ENCODE assay signal across 9 cellular contexts in the genomic region with DNA sequence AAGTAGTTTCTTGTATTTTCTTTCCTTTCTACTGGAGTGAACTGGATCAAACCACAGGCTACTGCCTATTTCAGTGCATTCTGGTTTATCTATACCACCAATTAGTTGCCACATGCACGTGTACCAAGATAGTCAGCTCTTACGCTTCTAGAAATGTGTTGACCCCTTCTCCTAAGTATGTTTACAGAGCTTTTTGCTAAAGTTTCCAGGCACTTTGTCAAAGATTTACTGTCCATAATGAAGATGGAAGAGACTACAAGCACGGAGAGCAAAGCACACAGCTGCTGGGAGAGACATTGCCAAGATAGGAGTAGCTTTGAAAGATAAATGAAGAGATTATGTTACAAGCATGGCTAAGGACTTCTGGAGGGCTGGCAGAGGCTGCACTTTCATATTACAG. TPM values are rescaled to one million over a fixed set of nuclear protein-coding genes. Genes with fewer than 3 reads are reported as not detected.
DNase-seq lines count a peak whose midpoint lies in the region; ATAC-seq and TF ChIP-seq lines count a peak whose summit lies in the region.
"Had no signal": no experiment of that assay in that cellular context is flagged by ENCODE, and none has a peak within 500 bp of the region (broad histone marks: within the 10 kb centered on the region; RNA-seq: fewer than 3 reads in every experiment).

No MANE protein-coding gene starts in this region.

- H3K9ac ChIP-seq in mammary epithelial cell (ENCODE audit: insufficient read depth, low read length): no peak overlapping the region
- peak overlapping the region; percentile 13 for H3K9ac ChIP-seq in adipocyte (ENCODE audit: low read length)
- H3K9ac ChIP-seq in mesenchymal stem cell (ENCODE audit: low read length): peak overlapping the region; percentile 85

- POLR2A ChIA-PET in MCF 10A (lab: Yijun Ruan, JAX): interaction anchor here (1.0 to 1.4 kb wide), 2 partner anchors 9 to 13 kb away, joined by 3 to 5 read pairs; no protein-coding TSS in a partner anchor

- no peak overlapping the region for H2BK12ac ChIP-seq in mesenchymal stem cell (ENCODE audit: low read length in 2 of 2)

- H3K4me3 ChIP-seq in mammary epithelial cell (replicated peaks in 1 of 3; ENCODE audit: insufficient read depth in 1 of 3, low read depth in 2 of 3, low read length in 3 of 3): no peak overlapping the region
- H3K4me3 ChIP-seq in breast epithelium: no peak overlapping the region
- peak overlapping the region; percentile 69 for H3K4me3 ChIP-seq in adipocyte (ENCODE audit: low read length)
- H3K4me3 ChIP-seq in mesenchymal stem cell (ENCODE audit: insufficient read depth in 1 of 2, low read depth in 1 of 2, low read length in 2 of 2): peak overlapping the region in 1 of 2 experiments; percentile 56
- H3K4me3 ChIP-seq in upper lobe of right lung: peak overlapping the region; percentile 19

- H4K20me1 ChIP-seq in mammary epithelial cell (ENCODE audit: insufficient read depth, low read length): no peaks in the 10 kb centered on the region

- DNase-seq in mammary epithelial cell (no peak), breast epithelium (ENCODE audit: low spot score in 2 of 2) (no peak), adipocyte (ENCODE audit: low read depth) (no peak), mesenchymal stem cell (peak; percentile 44), upper lobe of right lung (no peak), nucleus accumbens (lab: John Stamatoyannopoulos, UW) (no peak), MCF 10A (ENCODE audit: unreplicated experiment) (no peak), UCSD-AML1 (lab: John Stamatoyannopoulos, UW; ENCODE audit: unreplicated experiment) (no peak)
- DNase-seq: NCI-H1417 treated with DMSO at 0.1 percent for 48 hours had no signal

- H3K4me3 Mint-ChIP-seq in MCF 10A (ENCODE audit: unreplicated experiment): no peak overlapping the region

- H3K4me1 Mint-ChIP-seq in MCF 10A (ENCODE audit: insufficient read depth, unreplicated experiment): peaks cover 6% of the 10 kb centered on the region

- H3K79me2 ChIP-seq in mammary epithelial cell (ENCODE audit: insufficient read depth, low read length): no peaks in the 10 kb centered on the region

- H3K9me3 Mint-ChIP-seq in MCF 10A (ENCODE audit: unreplicated experiment): no peaks in the 10 kb centered on the region

- no peak overlapping the region for H3K27ac ChIP-seq in mammary epithelial cell (ENCODE audit: insufficient read depth, low read depth, low read length)
- H3K27ac ChIP-seq in breast epithelium: no peak overlapping the region
- no peak overlapping the region for H3K27ac ChIP-seq in mesenchymal stem cell (ENCODE audit: low read length, poor library complexity, severe bottlenecking)
- no peak overlapping the region for H3K27ac ChIP-seq in upper lobe of right lung

- TF ChIP-seq POLR2A in breast epithelium (IDR thresholded peaks at IDR 0.05): no peak

- peak overlapping the region; percentile 61 for H4K8ac ChIP-seq in mesenchymal stem cell (ENCODE audit: low read length)

- no peak overlapping the region for H2BK15ac ChIP-seq in mesenchymal stem cell (ENCODE audit: low read depth, poor library complexity, severe bottlenecking)

- no peaks in the 10 kb centered on the region for H3K36me3 Mint-ChIP-seq in MCF 10A (ENCODE audit: insufficient read depth, unreplicated experiment)

- no peak overlapping the region for H3K4me2 ChIP-seq in mammary epithelial cell (ENCODE audit: insufficient read depth, low read depth, low read length)
- H3K4me2 ChIP-seq in mesenchymal stem cell (ENCODE audit: low read length, poor library complexity, severe bottlenecking): no peak overlapping the region

- no peak overlapping the region for H2BK120ac ChIP-seq in mesenchymal stem cell (ENCODE audit: low read depth, low read length)

- BruUV-seq in mammary epithelial cell (replicated peaks; lab: Mats Ljungman, UMichigan) (no TSS peak), MCF 10A (replicated peaks; lab: Mats Ljungman, UMichigan) (no TSS peak)

- no peaks in the 10 kb centered on the region for H3K9me3 ChIP-seq in mammary epithelial cell (replicated peaks; ENCODE audit: insufficient read depth, low read length)
- no peaks in the 10 kb centered on the region for H3K9me3 ChIP-seq in breast epithelium
- H3K9me3 ChIP-seq in adipocyte (ENCODE audit: control insufficient read depth, low read length): no peaks in the 10 kb centered on the region
- no peaks in the 10 kb centered on the region for H3K9me3 ChIP-seq in mesenchymal stem cell (ENCODE audit: control insufficient read depth, low read length)
- no peaks in the 10 kb centered on the region for H3K9me3 ChIP-seq in upper lobe of right lung

- dilution Hi-C loops in mammary epithelial cell (cut with HindIII; ENCODE audit: low sequenced_read_pairs): no loop called here

- H4K91ac ChIP-seq in mesenchymal stem cell (ENCODE audit: low read length): no peak overlapping the region

- H3K23ac ChIP-seq in mesenchymal stem cell (ENCODE audit: low read length in 2 of 2): no peak overlapping the region

- no peak overlapping the region for H3K27ac Mint-ChIP-seq in MCF 10A (ENCODE audit: low read depth, unreplicated experiment)

- no peaks in the 10 kb centered on the region for H3K27me3 ChIP-seq in mammary epithelial cell (ENCODE audit: insufficient read depth, low read length)
- H3K27me3 ChIP-seq in breast epithelium: no peaks in the 10 kb centered on the region
- H3K27me3 ChIP-seq in adipocyte (replicated peaks; ENCODE audit: control insufficient read depth, insufficient read depth, low read length): no peaks in the 10 kb centered on the region
- no peaks in the 10 kb centered on the region for H3K27me3 ChIP-seq in mesenchymal stem cell (ENCODE audit: control insufficient read depth in 1 of 2, insufficient read depth in 1 of 2, low read length in 2 of 2)
- no peaks in the 10 kb centered on the region for H3K27me3 ChIP-seq in upper lobe of right lung

- H3K4ac ChIP-seq in mesenchymal stem cell (ENCODE audit: low read depth in 1 of 2, low read length in 2 of 2): no peak overlapping the region

- CTCF ChIA-PET in mammary epithelial cell (lab: Charles Lee; ENCODE audit: low non-redundant PET): no interaction called here
- CTCF ChIA-PET in MCF 10A (lab: Yijun Ruan, JAX): interaction anchor here (2.0 kb wide), 1 partner anchor 10 kb away, joined by 10 read pairs; no protein-coding TSS in a partner anchor

- H3K18ac ChIP-seq in mesenchymal stem cell (ENCODE audit: low read depth in 1 of 2, low read length in 2 of 2): peak overlapping the region in 1 of 2 experiments; percentile 61

- no peak overlapping the region for H2AK5ac ChIP-seq in mesenchymal stem cell (ENCODE audit: low read length, severe bottlenecking)

- peak overlapping the region; percentile 50 for H2AFZ ChIP-seq in mammary epithelial cell (ENCODE audit: low read depth, low read length)
- no peak overlapping the region for H2AFZ ChIP-seq in mesenchymal stem cell (ENCODE audit: low read depth, low read length)

- no peaks in the 10 kb centered on the region for H3K4me1 ChIP-seq in mammary epithelial cell (ENCODE audit: insufficient read depth, low read length)
- H3K4me1 ChIP-seq in breast epithelium: no peaks in the 10 kb centered on the region
- peaks cover 24% of the 10 kb centered on the region for H3K4me1 ChIP-seq in adipocyte (ENCODE audit: control insufficient read depth, insufficient read depth, low read length)
- H3K4me1 ChIP-seq in mesenchymal stem cell (ENCODE audit: control insufficient read depth, insufficient read depth, low read depth, low read length): no peaks in the 10 kb centered on the region
- peaks cover 13% of the 10 kb centered on the region for H3K4me1 ChIP-seq in upper lobe of right lung

- no peaks in the 10 kb centered on the region for H3K36me3 ChIP-seq in mammary epithelial cell (ENCODE audit: insufficient read depth, low read length)
- no peaks in the 10 kb centered on the region for H3K36me3 ChIP-seq in breast epithelium
- H3K36me3 ChIP-seq in adipocyte (ENCODE audit: control insufficient read depth, insufficient read depth, low read length, severe bottlenecking): no peaks in the 10 kb centered on the region
- no peaks in the 10 kb centered on the region for H3K36me3 ChIP-seq in mesenchymal stem cell (ENCODE audit: control insufficient read depth in 1 of 2, insufficient read depth in 2 of 2, low read depth in 1 of 2, low read length in 2 of 2)
- H3K36me3 ChIP-seq in upper lobe of right lung: no peaks in the 10 kb centered on the region

- no peak overlapping the region for H2BK5ac ChIP-seq in mesenchymal stem cell (ENCODE audit: low read depth, low read length, poor library complexity, severe bottlenecking)

- intact Hi-C loops in mammary epithelial cell (cut with micrococcal nuclease) (loop anchor here (10.0 kb wide), 1 partner anchor 285 kb away; no protein-coding TSS in a partner anchor), breast epithelium (cut with DNase I; ENCODE audit: low total_unique reads) (no loop called here), upper lobe of right lung (cut with DNase I) (no loop called here), MCF 10A (cut with micrococcal nuclease) (no loop called here)

- no peak for TF ChIP-seq CTCF in mammary epithelial cell (conservative IDR thresholded peaks at IDR 0.05 in 1 of 2, IDR thresholded peaks at IDR 0.05 in 1 of 2; ENCODE audit: extremely low read depth in 1 of 2, insufficient read depth in 1 of 2, low read depth in 1 of 2, low read length in 2 of 2)
- no peak for TF ChIP-seq CTCF in breast epithelium (IDR thresholded peaks at IDR 0.05)
- no peak for TF ChIP-seq CTCF in upper lobe of right lung (IDR thresholded peaks at IDR 0.05)
- TF ChIP-seq CTCF in MCF 10A (IDR thresholded peaks at IDR 0.05; ENCODE audit: unreplicated experiment): no peak

- no peaks in the 10 kb centered on the region for H3K79me1 ChIP-seq in mesenchymal stem cell (replicated peaks; ENCODE audit: low read length, poor library complexity, severe bottlenecking)

- WGBS in mammary epithelial cell (ENCODE audit: low coverage, missing lambda C conversion rate): 70% methylated on average over 3 of the region's 3 CpGs
- WGBS in mesenchymal stem cell: 19% methylated on average over 3 of the region's 3 CpGs

- in situ Hi-C loops in mammary epithelial cell (cut with MboI; ENCODE audit: low sequenced_read_pairs in 2 of 2): loop anchor here in 1 of 2 donors (10.0 kb wide), 1 partner anchor 355 kb away; no protein-coding TSS in a partner anchor

- ATAC-seq in upper lobe of right lung: no peak

- no peak overlapping the region for H3K14ac ChIP-seq in mesenchymal stem cell (ENCODE audit: low read length in 2 of 2)

- H3K27me3 Mint-ChIP-seq in MCF 10A (ENCODE audit: insufficient read depth, unreplicated experiment): no peaks in the 10 kb centered on the region

RNA-seq across cellular contexts. Expression of gene KITLG, which starts 59.1 kb away (rescaled TPM):
- 10 to 100 TPM; 26.2 to 45.3 TPM for total RNA-seq in mammary epithelial cell
- 15.0 TPM for polyA plus RNA-seq in mammary epithelial cell
- 30.2 TPM for polyA minus RNA-seq in mammary epithelial cell
- total RNA-seq in breast epithelium: 10 to 100 TPM; 18.4 to 31.8 (median 26.5) TPM
- 6.9 TPM for polyA plus RNA-seq in mesenchymal stem cell (2013, experiment 1 of 2)
- 7.3 TPM for polyA plus RNA-seq in mesenchymal stem cell (2013, experiment 2 of 2)
- total RNA-seq in upper lobe of right lung: 68.1 TPM
- 3.9 and 4.8 TPM in 2 replicates for total RNA-seq in MCF 10A (2022)

Comparison
In these comparisons a context has a peak if more than half of its experiments do, and no peak if none do; other contexts are left out.
1. H3K4me3 ChIP-seq: peak in adipocyte (single experiment) and upper lobe of right lung (single experiment); none in mammary epithelial cell (0 of 3) and breast epithelium (0 of 3).